In the genomic region with DNA sequence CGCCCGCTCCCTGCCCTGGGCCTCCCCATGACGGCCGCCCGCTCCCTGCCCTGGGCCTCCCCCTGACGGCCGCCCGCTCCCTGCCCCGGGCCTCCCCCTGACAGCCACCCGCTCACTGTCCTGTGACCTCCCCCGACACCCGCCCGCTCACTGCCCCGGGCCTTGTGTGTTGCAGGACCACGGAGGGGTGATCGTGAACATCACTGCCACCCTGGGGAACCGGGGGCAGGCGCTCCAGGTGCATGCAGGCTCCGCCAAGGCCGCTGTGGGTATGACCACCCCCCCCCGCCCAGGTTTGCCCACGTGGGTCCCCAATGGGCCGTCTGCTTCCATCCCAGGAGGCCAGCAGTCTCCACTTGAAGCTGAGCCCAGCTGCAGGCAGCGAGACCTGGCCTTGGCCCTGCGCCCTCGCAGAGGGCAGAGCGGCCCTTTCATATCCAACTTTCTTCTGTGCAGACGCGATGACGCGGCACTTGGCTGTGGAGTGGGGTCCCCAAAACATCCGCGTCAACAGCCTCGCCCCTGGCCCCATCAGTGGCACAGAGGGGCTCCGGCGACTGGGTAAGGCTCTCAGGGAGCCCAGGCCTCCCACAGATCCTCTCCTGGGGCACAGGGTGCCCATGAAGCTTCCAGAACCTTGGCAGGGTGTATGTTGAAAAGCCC, we compare ENCODE assay signal across 23 cellular contexts. TPM values are rescaled to one million over a fixed set of nuclear protein-coding genes. Genes with fewer than 3 reads are reported as not detected.
DNase-seq lines count a peak whose midpoint lies in the region; ATAC-seq, FAIRE-seq and TF ChIP-seq lines count a peak whose summit lies in the region.
"Had no signal": no experiment of that assay in that cellular context is flagged by ENCODE, and none has a peak within 500 bp of the region (broad histone marks: within the 10 kb centered on the region; RNA-seq: fewer than 3 reads in every experiment).

No MANE protein-coding gene starts in this region.

- H3K4me1 ChIP-seq in right cardiac atrium (ENCODE audit: control insufficient read depth, insufficient read depth, low read length) = no peaks in the 10 kb centered on the region
- no peaks in the 10 kb centered on the region for H3K4me1 ChIP-seq in aorta (ENCODE audit: control insufficient read depth in 1 of 2, insufficient read depth in 2 of 2, low read length in 2 of 2)
- no peaks in the 10 kb centered on the region for H3K4me1 ChIP-seq in small intestine (ENCODE audit: control insufficient read depth in 2 of 2, insufficient read depth in 1 of 2, low read depth in 1 of 2, low read length in 1 of 2)
- H3K4me1 ChIP-seq: A549, HAP-1 had no signal

- H3K27me3 Mint-ChIP-seq in WTC11 (ENCODE audit: low read depth) = no peaks in the 10 kb centered on the region
- H3K27me3 Mint-ChIP-seq: CD4-positive, alpha-beta T cell had no signal

- H3K4me3 Mint-ChIP-seq in WTC11 = no peak overlapping the region
- H3K4me3 Mint-ChIP-seq: CD4-positive, alpha-beta T cell had no signal

- H3K27me3 ChIP-seq in right cardiac atrium (ENCODE audit: control insufficient read depth, insufficient read depth) = no peaks in the 10 kb centered on the region
- H3K27me3 ChIP-seq in H7 (ENCODE audit: control insufficient read depth, insufficient read depth, low read length) = no peaks in the 10 kb centered on the region
- H3K27me3 ChIP-seq in aorta (ENCODE audit: control insufficient read depth in 1 of 2, insufficient read depth in 2 of 2, low read length in 1 of 2) = no peaks in the 10 kb centered on the region
- no peaks in the 10 kb centered on the region for H3K27me3 ChIP-seq in small intestine (ENCODE audit: control insufficient read depth in 2 of 2, insufficient read depth in 2 of 2, low read length in 2 of 2)
- H3K27me3 ChIP-seq: BE2C had no signal

- intact Hi-C loops in Right ventricle myocardium superior (cut with DNase I) = no loop called here
- intact Hi-C loops in right cardiac atrium (cut with DNase I) = no loop called here
- intact Hi-C loops in aorta (cut with DNase I) = no loop called here

- CTCF ChIA-PET in WTC11 (lab: Charles Lee) = no interaction called here

- H3K27ac ChIP-seq in right cardiac atrium (ENCODE audit: low read length) (no peak overlapping the region), aorta (ENCODE audit: low read depth in 1 of 2, low read length in 2 of 2) (no peak overlapping the region), small intestine (ENCODE audit: low read depth in 1 of 2, low read length in 1 of 2) (no peak overlapping the region)
- H3K27ac ChIP-seq: A549, GM23248, KMS-11, SK-N-MC had no signal

- FAIRE-seq in small intestine (lab: Jason Lieb, UNC) = no peak
- FAIRE-seq: A549, GM12878 had no signal

- DNase-seq in Right ventricle myocardium superior (no peak), right cardiac atrium (no peak), H7 (peak; percentile 56), iPS-NIHi7 (ENCODE audit: extremely low spot score) (peak; percentile 5), aorta (no peak), WTC11 (ENCODE audit: low spot score) (no peak), small intestine (no peak)
- DNase-seq: BE2C; CD4-positive, alpha-beta T cell; COR-L47; DMS79 treated with DMSO at 0.1 percent for 48 hours; GM23248; NCI-H1105 treated with DMSO at 0.1 percent for 48 hours; NCI-H187; NCI-H446; NCI-H526; SHP77 treated with DMSO at 0.1 percent for 48 hours; SW 1271 had no signal

- no peak overlapping the region for H3K27ac Mint-ChIP-seq in WTC11
- H3K27ac Mint-ChIP-seq: CD4-positive, alpha-beta T cell had no signal

- WGBS in right cardiac atrium = 93% methylated on average over 36 of the region's 36 CpGs
- 93 to 94% methylated on average over 30 to 36 of the region's 36 CpGs for WGBS in aorta, 2 donors
- 89 to 93% (median 91%) methylated on average over 31 to 36 of the region's 36 CpGs for WGBS in small intestine, 3 donors

- H3K36me3 Mint-ChIP-seq in WTC11 = peaks cover 6% of the 10 kb centered on the region; the same call in 1 of the 2 replicates

- H3K4me3 ChIP-seq in right cardiac atrium (ENCODE audit: low read length) (no peak overlapping the region), H7 (ENCODE audit: insufficient read depth, low read depth, low read length) (no peak overlapping the region), aorta (ENCODE audit: low read length in 2 of 2) (no peak overlapping the region), small intestine (ENCODE audit: low read depth in 1 of 2, low read length in 2 of 2) (no peak overlapping the region)
- H3K4me3 ChIP-seq: A549, GM12878, GM23248, HAP-1, SK-N-MC had no signal

- H3K9me3 ChIP-seq in right cardiac atrium (ENCODE audit: control insufficient read depth, low read length) (no peaks in the 10 kb centered on the region), aorta (ENCODE audit: control insufficient read depth, low read length) (no peaks in the 10 kb centered on the region), small intestine (ENCODE audit: control insufficient read depth, low read depth) (no peaks in the 10 kb centered on the region)
- H3K9me3 ChIP-seq: A549, BE2C, HAP-1 had no signal

- H3K36me3 ChIP-seq in H7 (replicated peaks; ENCODE audit: control insufficient read depth, insufficient read depth, low read length) (0 out of 2 replicates have a peak, but pooled peaks cover 2% of the 10 kb centered on the region), aorta (ENCODE audit: control insufficient read depth in 1 of 2, insufficient read depth in 2 of 2, low read length in 1 of 2) (no peaks in the 10 kb centered on the region), small intestine (ENCODE audit: control insufficient read depth in 2 of 2, insufficient read depth in 2 of 2, low read length in 2 of 2) (peaks cover 4 to 5% of the 10 kb centered on the region in 2 donors)
- H3K36me3 ChIP-seq: BE2C had no signal

- TF ChIP-seq CTCF in WTC11 (IDR thresholded peaks at IDR 0.05) = no peak

- H3K9me3 Mint-ChIP-seq in WTC11 = no peaks in the 10 kb centered on the region
- H3K9me3 Mint-ChIP-seq: CD4-positive, alpha-beta T cell had no signal

- ATAC-seq in Right ventricle myocardium superior (ENCODE audit: poor library complexity) (peak; percentile 24), right cardiac atrium (no peak), aorta (ENCODE audit: low FRiP score) (peak; percentile 6), WTC11 (no peak)
- ATAC-seq: GM12878 had no signal

- no peaks in the 10 kb centered on the region for H3K4me1 Mint-ChIP-seq in WTC11

- POLR2A ChIA-PET in WTC11 (lab: Charles Lee) = interaction anchor here (0.6 kb wide), 1 partner anchor 326 kb away, joined by 7 read pairs; no protein-coding TSS in a partner anchor

TF ChIP-seq in WTC11, 78 proteins besides CTCF, POLR2A, EP300 and RAD21 (continues in another document):
- TF ChIP-seq, protein P1, sequence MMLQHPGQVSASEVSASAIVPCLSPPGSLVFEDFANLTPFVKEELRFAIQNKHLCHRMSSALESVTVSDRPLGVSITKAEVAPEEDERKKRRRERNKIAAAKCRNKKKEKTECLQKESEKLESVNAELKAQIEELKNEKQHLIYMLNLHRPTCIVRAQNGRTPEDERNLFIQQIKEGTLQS (CRISPR knock-in tag; conservative IDR thresholded peaks at IDR 0.05) = no peak
- TF ChIP-seq ZNF121 (CRISPR knock-in tag; IDR thresholded peaks at IDR 0.05) = no peak
- TF ChIP-seq, protein P2, sequence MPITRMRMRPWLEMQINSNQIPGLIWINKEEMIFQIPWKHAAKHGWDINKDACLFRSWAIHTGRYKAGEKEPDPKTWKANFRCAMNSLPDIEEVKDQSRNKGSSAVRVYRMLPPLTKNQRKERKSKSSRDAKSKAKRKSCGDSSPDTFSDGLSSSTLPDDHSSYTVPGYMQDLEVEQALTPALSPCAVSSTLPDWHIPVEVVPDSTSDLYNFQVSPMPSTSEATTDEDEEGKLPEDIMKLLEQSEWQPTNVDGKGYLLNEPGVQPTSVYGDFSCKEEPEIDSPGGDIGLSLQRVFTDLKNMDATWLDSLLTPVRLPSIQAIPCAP (CRISPR knock-in tag; IDR thresholded peaks at IDR 0.05) = no peak
- TF ChIP-seq FOXK1 (CRISPR knock-in tag; IDR thresholded peaks at IDR 0.05) = no peak
- TF ChIP-seq SP1 (CRISPR knock-in tag; conservative IDR thresholded peaks at IDR 0.05) = no peak
- TF ChIP-seq PRRX2 (CRISPR knock-in tag; IDR thresholded peaks at IDR 0.05) = no peak
- no peak for TF ChIP-seq CREM (CRISPR knock-in tag; IDR thresholded peaks at IDR 0.05)
- TF ChIP-seq HMGA2 (CRISPR knock-in tag; IDR thresholded peaks at IDR 0.05) = no peak

RNA-seq across cellular contexts. Expression of a gene that starts 9.0 kb away (rescaled TPM):
- total RNA-seq in Right ventricle myocardium superior (9.1 TPM), right cardiac atrium (10 to 100 TPM in 3 of 4 donors, 1 to 10 TPM in 1; 8.6 to 14.6 (median 13.3) TPM), aorta (10 to 100 TPM; 10.9 to 15.9 TPM), WTC11 (2021) (37.8 to 43.6 TPM (median 40.7 TPM) in 3 replicates)
- polyA plus RNA-seq in right cardiac atrium (14.3 TPM), aorta (10 to 100 TPM; 16.2 to 21.8 TPM), small intestine (100 to 1,000 TPM in 2 of 3 donors, 10 to 100 TPM in 1; 46.7 to 154 (median 101) TPM)
- 20.1 and 21.4 TPM in 2 replicates for total RNA-seq in H7 (2014; rRNA removed; shearing (Covaris generic))

RNA-seq across cellular contexts. Expression of a gene that starts 13.6 kb away (rescaled TPM):
- total RNA-seq in Right ventricle myocardium superior = 81.6 TPM
- total RNA-seq in right cardiac atrium = 10 to 100 TPM; 49.7 to 86.4 (median 66.0) TPM
- polyA plus RNA-seq in right cardiac atrium = 73.1 TPM
- total RNA-seq in H7 (2014; rRNA removed; shearing (Covaris generic)) = 400 and 507 TPM in 2 replicates
- total RNA-seq in aorta = 10 to 100 TPM; 65.6 to 81.9 TPM
- 100 to 1,000 TPM in 1 of 2 donors, 10 to 100 TPM in 1; 95.5 to 128 TPM for polyA plus RNA-seq in aorta
- 467 to 550 TPM (median 535 TPM) in 3 replicates for total RNA-seq in WTC11 (2021)
- polyA plus RNA-seq in small intestine = 10 to 100 TPM; 13.0 to 43.0 (median 26.7) TPM

RNA-seq across cellular contexts. Expression of a gene that starts 14.8 kb away (rescaled TPM):
- 25.4 TPM for total RNA-seq in Right ventricle myocardium superior
- total RNA-seq in right cardiac atrium = 10 to 100 TPM; 32.2 to 44.6 (median 38.4) TPM
- polyA plus RNA-seq in right cardiac atrium = 25.1 TPM
- total RNA-seq in H7 (2014; rRNA removed; shearing (Covaris generic)) = 25.2 and 27.9 TPM in 2 replicates
- total RNA-seq in aorta = 10 to 100 TPM; 60.5 to 63.3 TPM
- 10 to 100 TPM; 22.0 to 68.8 TPM for polyA plus RNA-seq in aorta
- 37.1 to 38.6 TPM (median 37.9 TPM) in 3 replicates for total RNA-seq in WTC11 (2021)
- polyA plus RNA-seq in small intestine = 10 to 100 TPM; 25.4 to 37.6 (median 36.7) TPM

RNA-seq across cellular contexts. Expression of a gene that starts 28.9 kb away (rescaled TPM):
- total RNA-seq in Right ventricle myocardium superior (28.1 TPM), right cardiac atrium (10 to 100 TPM; 28.0 to 39.5 (median 34.8) TPM), aorta (10 to 100 TPM; 38.9 to 39.0 TPM), WTC11 (2021) (104 to 108 TPM (median 107 TPM) in 3 replicates)
- polyA plus RNA-seq in right cardiac atrium (33.2 TPM), aorta (10 to 100 TPM; 27.4 to 41.4 TPM), small intestine (10 to 100 TPM; 48.1 to 66.5 (median 63.2) TPM)
- total RNA-seq in H7 (2014; rRNA removed; shearing (Covaris generic)) = 107 and 112 TPM in 2 replicates

RNA-seq across cellular contexts. Expression of a gene that starts 40.3 kb away (rescaled TPM):
- 79.6 TPM for total RNA-seq in Right ventricle myocardium superior
- total RNA-seq in right cardiac atrium = 10 to 100 TPM; 63.9 to 74.9 (median 69.3) TPM
- polyA plus RNA-seq in right cardiac atrium = 130 TPM
- total RNA-seq in H7 (2014; rRNA removed; shearing (Covaris generic)) = 225 and 242 TPM in 2 replicates
- 10 to 100 TPM; 35.5 to 38.0 TPM for total RNA-seq in aorta
- 100 to 1,000 TPM in 1 of 2 donors, 10 to 100 TPM in 1; 42.6 to 107 TPM for polyA plus RNA-seq in aorta
- 119 to 144 TPM (median 140 TPM) in 3 replicates for total RNA-seq in WTC11 (2021)
- polyA plus RNA-seq in small intestine = 100 to 1,000 TPM in 1 of 3 donors, 10 to 100 TPM in 2; 85.4 to 112 (median 98.9) TPM

Comparison
In these comparisons a context has a peak if more than half of its experiments do, and no peak if none do; other contexts are left out.
1. ATAC-seq: peak in Right ventricle myocardium superior (single experiment) and aorta (single experiment); none in right cardiac atrium (0 of 2) and WTC11 (single experiment).
2. DNase-seq: peak in H7 (single experiment) and iPS-NIHi7 (single experiment); none in Right ventricle myocardium superior (single experiment), right cardiac atrium (0 of 3), aorta (0 of 2), WTC11 (single experiment) and small intestine (single experiment).